Comparison of ENCODE assay signal across 15 cellular contexts in the genomic region with DNA sequence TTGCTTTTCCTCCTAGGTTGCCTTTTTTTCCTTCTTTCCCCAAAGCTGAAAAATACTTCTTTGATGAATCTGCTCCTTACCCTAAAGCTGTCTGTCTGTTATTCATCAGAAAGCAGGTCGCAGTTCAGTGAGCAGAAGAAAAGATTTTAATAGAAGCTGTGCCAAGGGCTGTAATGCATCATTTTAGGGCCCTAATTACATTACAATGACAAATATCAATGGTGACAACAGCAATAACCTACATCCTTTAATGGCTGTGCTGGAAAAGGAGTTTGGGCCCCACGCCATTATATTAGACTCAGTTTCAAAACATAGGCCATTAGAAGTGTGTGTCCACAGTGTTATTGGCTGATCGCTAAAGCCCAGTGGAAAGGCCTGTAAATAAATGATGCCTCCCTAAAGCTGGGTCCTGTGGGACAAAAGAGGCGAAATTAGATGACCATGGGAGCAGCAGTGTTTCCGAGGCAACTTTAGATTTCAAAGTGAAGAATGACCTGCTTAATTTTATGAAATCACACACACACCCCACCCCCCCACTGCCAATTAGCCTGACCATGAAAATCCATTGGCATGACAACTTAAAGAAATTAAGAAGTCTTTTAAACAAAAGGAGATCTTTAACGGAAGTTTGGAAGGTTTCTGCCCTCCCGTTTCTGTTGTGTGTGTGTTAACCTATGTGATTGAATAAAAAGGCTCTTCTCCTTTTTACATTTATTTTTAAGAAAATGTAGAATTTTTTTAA. TPM values are rescaled to one million over a fixed set of nuclear protein-coding genes. Genes with fewer than 3 reads are reported as not detected.
A peak's percentile ranks its signal among the peaks of the same experiment; 100 is the strongest.
DNase-seq lines count a peak whose midpoint lies in the region; ATAC-seq and TF ChIP-seq lines count a peak whose summit lies in the region.
"Had no signal": no experiment of that assay in that cellular context is flagged by ENCODE, and none has a peak within 500 bp of the region (broad histone marks: within the 10 kb centered on the region; RNA-seq: fewer than 3 reads in every experiment).

No MANE protein-coding gene starts in this region.

- peak overlapping the region; percentile 91 for H3K27ac ChIP-seq in SJCRH30
- H3K27ac ChIP-seq: VCaP had no signal

- no peak for ATAC-seq in GM21576 (IDR thresholded peaks at IDR 0.05; ENCODE audit: unreplicated experiment)
- ATAC-seq: activated T-cell treated with anti-CD3 and anti-CD28 coated beads, Interleukin-2, amount 50 U/mL, for 4 hours; Panc1 had no signal

- CTCF ChIA-PET in activated naive CD4-positive, alpha-beta T cell treated with anti-CD3 and anti-CD28 coated beads for 36 hours (lab: Charles Lee): no interaction called here

- H3K27me3 Mint-ChIP-seq in type B pancreatic cell: peaks cover 6% of the 10 kb centered on the region
- H3K27me3 Mint-ChIP-seq in activated naive CD4-positive, alpha-beta T cell treated with anti-CD3 and anti-CD28 coated beads for 36 hours (ENCODE audit: low read depth): no peaks in the 10 kb centered on the region
- H3K27me3 Mint-ChIP-seq: central memory CD8-positive, alpha-beta T cell had no signal

- H3K36me3 Mint-ChIP-seq in type B pancreatic cell: peaks cover 35% of the 10 kb centered on the region
- H3K36me3 Mint-ChIP-seq in activated naive CD4-positive, alpha-beta T cell treated with anti-CD3 and anti-CD28 coated beads for 36 hours (ENCODE audit: low read depth): peaks cover 12% of the 10 kb centered on the region

- H3K9me3 ChIP-seq in SJCRH30 (replicated peaks): 0 out of 2 replicates have a peak, but pooled peaks cover 4% of the 10 kb centered on the region
- H3K9me3 ChIP-seq: sigmoid colon had no signal

- peaks cover 45% of the 10 kb centered on the region for H3K4me1 ChIP-seq in SJCRH30

- H3K4me3 ChIP-seq in SJCRH30 (peak overlapping the region; percentile 29), foreskin fibroblast (ENCODE audit: low read depth in 1 of 2, low read length in 2 of 2) (no peak overlapping the region)
- H3K4me3 ChIP-seq: sigmoid colon had no signal

- no peak for TF ChIP-seq CTCF in foreskin fibroblast (IDR thresholded peaks at IDR 0.05; ENCODE audit: low read depth, low read length)
- TF ChIP-seq CTCF in type B pancreatic cell (conservative IDR thresholded peaks at IDR 0.05): no peak

- DNase-seq in NCI-H82 (lab: John Stamatoyannopoulos, UW) (peak; percentile 13), NCI-H82 treated with DMSO at 0.1 percent for 48 hours (lab: John Stamatoyannopoulos, UW; ENCODE audit: unreplicated experiment) (no peak), SJCRH30 (peak; percentile 35 to 70), foreskin fibroblast (peak; percentile 70 to 87), type B pancreatic cell (ENCODE audit: extremely low spot score, unreplicated experiment) (no peak), hippocampal formation (lab: John Stamatoyannopoulos, UW) (no peak)
- no peak for DNase-seq in activated naive CD4-positive, alpha-beta T cell treated with anti-CD3 and anti-CD28 coated beads for 36 hours
- DNase-seq: activated T-cell treated with anti-CD3 and anti-CD28 coated beads, Interleukin-2, amount 50 U/mL, for 4 hours; NCI-H187; sigmoid colon had no signal

- H3K27me3 ChIP-seq in SJCRH30: no peaks in the 10 kb centered on the region
- H3K27me3 ChIP-seq: sigmoid colon had no signal

- H3K27ac Mint-ChIP-seq in type B pancreatic cell: peak overlapping the region; percentile 22
- no peak overlapping the region for H3K27ac Mint-ChIP-seq in activated naive CD4-positive, alpha-beta T cell treated with anti-CD3 and anti-CD28 coated beads for 36 hours
- H3K27ac Mint-ChIP-seq: mesothelial cell of epicardium had no signal

- H3K9me3 Mint-ChIP-seq in type B pancreatic cell: peaks cover 5% of the 10 kb centered on the region
- H3K9me3 Mint-ChIP-seq in activated naive CD4-positive, alpha-beta T cell treated with anti-CD3 and anti-CD28 coated beads for 36 hours: peaks cover 6% of the 10 kb centered on the region
- H3K9me3 Mint-ChIP-seq: activated T-cell treated with anti-CD3 and anti-CD28 coated beads, Interleukin-2, amount 50 U/mL, for 4 hours had no signal

- intact Hi-C loops in activated naive CD4-positive, alpha-beta T cell treated with anti-CD3 and anti-CD28 coated beads for 36 hours (cut with micrococcal nuclease): no loop called here

- peaks cover 39% of the 10 kb centered on the region for H3K4me1 Mint-ChIP-seq in type B pancreatic cell (ENCODE audit: unreplicated experiment)
- H3K4me1 Mint-ChIP-seq in activated naive CD4-positive, alpha-beta T cell treated with anti-CD3 and anti-CD28 coated beads for 36 hours (ENCODE audit: low read depth): peaks cover 50% of the 10 kb centered on the region

- H3K4me3 Mint-ChIP-seq in type B pancreatic cell: peak overlapping the region; percentile 29
- H3K4me3 Mint-ChIP-seq in activated naive CD4-positive, alpha-beta T cell treated with anti-CD3 and anti-CD28 coated beads for 36 hours: no peak overlapping the region
- H3K4me3 Mint-ChIP-seq: activated T-cell treated with anti-CD3 and anti-CD28 coated beads, Interleukin-2, amount 50 U/mL, for 4 hours; central memory CD8-positive, alpha-beta T cell; mesothelial cell of epicardium had no signal

- H3K36me3 ChIP-seq in SJCRH30: peaks cover 10% of the 10 kb centered on the region; the same call in 1 of the 2 replicates
- H3K36me3 ChIP-seq: sigmoid colon had no signal

RNA-seq across cellular contexts. Expression of gene TLE4, which starts 38.4 kb away (rescaled TPM):
- total RNA-seq in SJCRH30 (2014; rRNA removed; shearing (Covaris generic)): 95.5 and 103 TPM in 2 replicates
- 77.7 and 83.5 TPM in 2 replicates for total RNA-seq in type B pancreatic cell (ENCODE audit: low replicate concordance)
- total RNA-seq in activated naive CD4-positive, alpha-beta T cell treated with anti-CD3 and anti-CD28 coated beads for 36 hours: 10 to 100 TPM; 11.2 to 13.1 TPM

Comparison
In these comparisons a context has a peak if more than half of its experiments do, and no peak if none do; other contexts are left out.
1. DNase-seq: peak in NCI-H82 (single experiment), SJCRH30 (2 of 2) and foreskin fibroblast (2 of 2); none in NCI-H82 treated with DMSO at 0.1 percent for 48 hours (single experiment), type B pancreatic cell (single experiment), hippocampal formation (0 of 2) and activated naive CD4-positive, alpha-beta T cell treated with anti-CD3 and anti-CD28 coated beads for 36 hours (single experiment).